31 cellular contexts compared by ENCODE assay signal in the genomic region with DNA sequence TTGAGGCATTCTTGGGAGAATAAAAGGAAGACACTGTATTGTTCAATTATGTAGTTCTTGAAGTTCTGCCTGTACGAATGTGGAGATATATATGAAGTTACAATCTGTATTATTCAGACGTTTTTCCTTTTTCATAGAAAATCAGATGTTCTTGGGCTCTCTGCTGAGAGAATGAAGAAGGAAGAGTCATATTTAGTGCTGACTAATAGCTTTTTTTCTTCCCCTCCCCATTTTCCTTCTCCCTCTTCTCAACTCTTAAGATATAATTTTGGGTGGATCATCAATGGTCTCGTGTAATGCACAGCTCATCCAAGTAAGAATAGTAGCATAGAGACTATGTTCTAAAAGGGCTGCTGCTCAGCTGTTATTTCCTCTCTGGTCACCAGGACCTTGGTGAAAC. TPM values are rescaled to one million over a fixed set of nuclear protein-coding genes. Genes with fewer than 3 reads are reported as not detected.
"Had no signal": no experiment of that assay in that cellular context is flagged by ENCODE, and none has a peak within 500 bp of the region (broad histone marks: within the 10 kb centered on the region; RNA-seq: fewer than 3 reads in every experiment).

No MANE protein-coding gene starts in this region.

- H3K4me3 ChIP-seq: neural progenitor cell, ovary, psoas muscle, skin epidermis, smooth muscle cell, spleen, suprapubic skin, testis, tibial artery, transverse colon, upper lobe of right lung, uterus had no signal

- H3K4me2 ChIP-seq: neural progenitor cell, smooth muscle cell had no signal

- H3K4me1 ChIP-seq: neural progenitor cell, parathyroid adenoma, psoas muscle, spleen, suprapubic skin, testis, tibial artery, transverse colon, upper lobe of right lung, uterus had no signal

- H3K4me3 Mint-ChIP-seq: natural killer cell; nephron; neural progenitor cell; stimulated activated memory B cell treated with anti-CD40 and anti-IgM and Interleukin-4, amounts not matched to agents 10 μg/mL and 1 μg/mL and 100 μg/mL, for 72 hours; stimulated activated naive CD8-positive, alpha-beta T cell treated with anti-CD3 and anti-CD28 coated beads, Interleukin-15, amount 100 ng/mL, for 72 hours; type B pancreatic cell had no signal

- H3K36me3 ChIP-seq: neural progenitor cell, ovary, spleen, suprapubic skin, tibial artery, transverse colon, upper lobe of right lung, uterus had no signal

- H3K27me3 ChIP-seq: neural progenitor cell, ovary, spleen, suprapubic skin, testis, tibial artery, transverse colon, upper lobe of right lung, uterus had no signal

- H3K9me3 ChIP-seq: ovary, psoas muscle, suprapubic skin, testis, tibial artery, transverse colon, upper lobe of right lung, uterus had no signal

- H3K27ac Mint-ChIP-seq: natural killer cell; nephron; neural progenitor cell; progenitor cell of endocrine pancreas; stimulated activated memory B cell treated with anti-CD40 and anti-IgM and Interleukin-4, amounts not matched to agents 10 μg/mL and 1 μg/mL and 100 μg/mL, for 72 hours; stimulated activated naive CD8-positive, alpha-beta T cell treated with anti-CD3 and anti-CD28 coated beads, Interleukin-15, amount 100 ng/mL, for 72 hours; type B pancreatic cell had no signal

- H3K79me2 ChIP-seq: parathyroid adenoma had no signal

- ATAC-seq: natural killer cell; psoas muscle; right cardiac atrium; sciatic nerve; stimulated activated memory B cell treated with anti-CD40 and anti-IgM and Interleukin-4, amounts not matched to agents 10 μg/mL and 1 μg/mL and 100 μg/mL, for 72 hours; stimulated activated naive CD8-positive, alpha-beta T cell treated with anti-CD3 and anti-CD28 coated beads, Interleukin-15, amount 100 ng/mL, for 72 hours; stimulated activated naive CD8-positive, alpha-beta T cell treated with anti-CD3 and anti-CD28 coated beads, Interleukin-15, Interleukin-2, amounts not matched to agents 100 U/mL and 50 U/mL, for 24 hours; upper lobe of right lung had no signal

- H3K36me3 Mint-ChIP-seq: natural killer cell; neural progenitor cell; stimulated activated memory B cell treated with anti-CD40 and anti-IgM and Interleukin-4, amounts not matched to agents 10 μg/mL and 1 μg/mL and 100 μg/mL, for 72 hours; type B pancreatic cell had no signal

- H3K9ac ChIP-seq: neural progenitor cell, parathyroid adenoma had no signal

- H3K27me3 Mint-ChIP-seq: progenitor cell of endocrine pancreas; stimulated activated memory B cell treated with anti-CD40 and anti-IgM and Interleukin-4, amounts not matched to agents 10 μg/mL and 1 μg/mL and 100 μg/mL, for 72 hours; stimulated activated naive CD8-positive, alpha-beta T cell treated with anti-CD3 and anti-CD28 coated beads, Interleukin-15, amount 100 ng/mL, for 72 hours had no signal

- H3K27ac ChIP-seq: neural progenitor cell, ovary, parathyroid adenoma, psoas muscle, skin epidermis, spleen, suprapubic skin, testis, tibial artery, transverse colon, upper lobe of right lung, uterus had no signal

- H3K4me1 Mint-ChIP-seq: natural killer cell; neural progenitor cell; stimulated activated memory B cell treated with anti-CD40 and anti-IgM and Interleukin-4, amounts not matched to agents 10 μg/mL and 1 μg/mL and 100 μg/mL, for 72 hours; stimulated activated naive CD8-positive, alpha-beta T cell treated with anti-CD3 and anti-CD28 coated beads, Interleukin-15, amount 100 ng/mL, for 72 hours had no signal

- H3K9me3 Mint-ChIP-seq: neural progenitor cell; stimulated activated memory B cell treated with anti-CD40 and anti-IgM and Interleukin-4, amounts not matched to agents 10 μg/mL and 1 μg/mL and 100 μg/mL, for 72 hours; type B pancreatic cell had no signal

- H2AFZ ChIP-seq: neural progenitor cell, parathyroid adenoma had no signal

- DNase-seq: natural killer cell; occipital lobe; ovary; posterior cingulate gyrus; psoas muscle; right cardiac atrium; spleen; stimulated activated CD4-positive, alpha-beta T cell treated with anti-CD3 and anti-CD28 coated beads, Interleukin-12 subunit alpha, Interleukin-12 subunit beta, amount 100 ng/mL, for 4 hours; stimulated activated CD4-positive, alpha-beta T cell treated with anti-CD3 and anti-CD28 coated beads, Interleukin-1b, Interleukin-23, amount 100 ng/mL, for 48 hours; stimulated activated CD4-positive, alpha-beta T cell treated with anti-CD3 and anti-CD28 coated beads, Interleukin-4, amount 100 ng/mL, for 1 hour; stimulated activated CD4-positive, alpha-beta T cell treated with anti-CD3 and anti-CD28 coated beads, Interleukin-4, amount 100 ng/mL, for 4 hours; stimulated activated CD8-positive, alpha-beta memory T cell treated with anti-CD3 and anti-CD28 coated beads, Interleukin-4, amount 100 ng/mL, for 48 hours; stimulated activated naive CD4-positive, alpha-beta T cell; stimulated activated naive CD8-positive, alpha-beta T cell treated with anti-CD3 and anti-CD28 coated beads, Interleukin-15, amount 100 ng/mL, for 72 hours; stimulated activated naive CD8-positive, alpha-beta T cell treated with anti-CD3 and anti-CD28 coated beads, Interleukin-15, Interleukin-2, amounts not matched to agents 100 U/mL and 50 U/mL, for 24 hours; substantia nigra; testis; tibial artery; transverse colon; upper lobe of right lung; uterus had no signal

RNA-seq across cellular contexts. Expression of a gene that starts 23.0 kb away (rescaled TPM):
- total RNA-seq: natural killer cell had no signal
